ENCODE assay signal across 14 cellular contexts in genomic region chr5:134135091-134135655, GRCh38. TPM values are rescaled to one million over a fixed set of nuclear protein-coding genes. Genes with fewer than 3 reads are reported as not detected.
DNase-seq lines count a peak whose midpoint lies in the region; ATAC-seq and TF ChIP-seq lines count a peak whose summit lies in the region.
"Had no signal": no experiment of that assay in that cellular context is flagged by ENCODE, and none has a peak within 500 bp of the region (broad histone marks: within the 10 kb centered on the region; RNA-seq: fewer than 3 reads in every experiment).

No MANE protein-coding gene starts in this region.

- no peak overlapping the region for H2AFZ ChIP-seq in H9 (ENCODE audit: low read length)

- H3K23ac ChIP-seq in H9 (ENCODE audit: insufficient read length, low read depth, low read length) = no peak overlapping the region

- no peak for DNase-seq in CD4-positive, CD25-positive, alpha-beta regulatory T cell
- DNase-seq in H9 (peak; percentile 12), cortex of kidney (lab: John Stamatoyannopoulos, UW) (no peak)
- DNase-seq in naive thymus-derived CD4-positive, alpha-beta T cell = peak in 1 of 9 donors; percentile 2
- DNase-seq in stimulated activated effector memory CD8-positive, alpha-beta T cell treated with anti-CD3 and anti-CD28 coated beads, Interleukin-12 subunit alpha, Interleukin-12 subunit beta, amount 100 ng/mL, for 72 hours (ENCODE audit: low spot score in 2 of 2) = no peak
- DNase-seq: KG1, kidney, NCI-H1436, SHP77, T1000 had no signal

- H2BK15ac ChIP-seq in H9 (ENCODE audit: low read depth, low read length) = no peak overlapping the region

- peaks cover 0 to 2% (median 0%) of the 10 kb centered on the region in 7 donors for H3K9me3 Mint-ChIP-seq in CD4-positive, CD25-positive, alpha-beta regulatory T cell
- H3K9me3 Mint-ChIP-seq in H9 = no peaks in the 10 kb centered on the region
- H3K9me3 Mint-ChIP-seq in activated naive CD8-positive, alpha-beta T cell (ENCODE audit: low read depth) = no peaks in the 10 kb centered on the region
- H3K9me3 Mint-ChIP-seq in naive thymus-derived CD4-positive, alpha-beta T cell = peaks cover 0 to 2% (median 0%) of the 10 kb centered on the region in 11 donors
- no peaks in the 10 kb centered on the region for H3K9me3 Mint-ChIP-seq in stimulated activated effector memory CD8-positive, alpha-beta T cell treated with anti-CD3 and anti-CD28 coated beads, Interleukin-12 subunit alpha, Interleukin-12 subunit beta, amount 100 ng/mL, for 72 hours

- no peak overlapping the region for H4K8ac ChIP-seq in H9 (replicated peaks; ENCODE audit: insufficient read length, low read depth, low read length)

- peaks cover 3% of the 10 kb centered on the region for H3K79me1 ChIP-seq in H9 (ENCODE audit: insufficient read depth, low read depth, low read length, poor library complexity, severe bottlenecking)

- no peak overlapping the region for H2BK12ac ChIP-seq in H9 (ENCODE audit: insufficient read length, low read depth, low read length)

- H4K20me1 ChIP-seq in H9 (ENCODE audit: control insufficient read depth, insufficient read depth, insufficient read length) = no peaks in the 10 kb centered on the region

- H3K4me2 ChIP-seq in H9 (ENCODE audit: insufficient read depth, insufficient read length, low read length) = no peak overlapping the region

- no CpG with 5 or more reads among the region's 7 CpGs for WGBS in H9 (ENCODE audit: extremely low coverage, insufficient read length, low lambda C conversion rate)

- H3K23me2 ChIP-seq in H9 (ENCODE audit: insufficient read length, low read depth, low read length, poor library complexity, severe bottlenecking) = no peaks in the 10 kb centered on the region

- H3K18ac ChIP-seq in H9 (ENCODE audit: insufficient read length, low read depth, low read length) = no peak overlapping the region

- no peak overlapping the region for H2BK20ac ChIP-seq in H9 (ENCODE audit: low read depth, low read length, poor library complexity, severe bottlenecking)

- H3K9me3 ChIP-seq in CD4-positive, CD25-positive, alpha-beta regulatory T cell (ENCODE audit: control insufficient read depth in 2 of 2, low read length in 2 of 2) = no peaks in the 10 kb centered on the region
- no peaks in the 10 kb centered on the region for H3K9me3 ChIP-seq in H9 (ENCODE audit: control insufficient read depth, low read depth, low read length)
- H3K9me3 ChIP-seq in naive thymus-derived CD4-positive, alpha-beta T cell (ENCODE audit: control insufficient read depth in 2 of 3, low read length in 3 of 3) = no peaks in the 10 kb centered on the region
- H3K9me3 ChIP-seq: esophagus muscularis mucosa had no signal

- no peaks in the 10 kb centered on the region for H3K27me3 Mint-ChIP-seq in CD4-positive, CD25-positive, alpha-beta regulatory T cell
- no peaks in the 10 kb centered on the region for H3K27me3 Mint-ChIP-seq in H9 (ENCODE audit: low read depth)
- H3K27me3 Mint-ChIP-seq in activated naive CD8-positive, alpha-beta T cell = no peaks in the 10 kb centered on the region
- peaks cover 0 to 2% (median 0%) of the 10 kb centered on the region in 5 donors for H3K27me3 Mint-ChIP-seq in naive thymus-derived CD4-positive, alpha-beta T cell

- peaks cover 51% of the 10 kb centered on the region for H3K36me3 Mint-ChIP-seq in CD4-positive, CD25-positive, alpha-beta regulatory T cell
- H3K36me3 Mint-ChIP-seq in H9 (ENCODE audit: insufficient read depth in 1 of 3, low read depth in 3 of 3) = peaks cover 7 to 15% (median 13%) of the 10 kb centered on the region in 3 experiments; a peak in 6 of 7 replicates
- H3K36me3 Mint-ChIP-seq in activated naive CD8-positive, alpha-beta T cell = peaks cover 12% of the 10 kb centered on the region
- H3K36me3 Mint-ChIP-seq in naive thymus-derived CD4-positive, alpha-beta T cell = peaks cover 13 to 60% (median 40%) of the 10 kb centered on the region in 5 donors
- H3K36me3 Mint-ChIP-seq in stimulated activated effector memory CD8-positive, alpha-beta T cell treated with anti-CD3 and anti-CD28 coated beads, Interleukin-12 subunit alpha, Interleukin-12 subunit beta, amount 100 ng/mL, for 72 hours = peaks cover 53% of the 10 kb centered on the region

- POLR2A ChIA-PET in naive thymus-derived CD4-positive, alpha-beta T cell (lab: Charles Lee) = interaction anchor here (0.9 to 48.2 kb wide), 6 partner anchors 27 to 89 kb away, joined by 3 to 1333 read pairs (median 4); no protein-coding TSS in a partner anchor

- peak overlapping the region in 3 of 4 donors; percentile 55 to 62 (median 61) for H3K4me3 Mint-ChIP-seq in CD4-positive, CD25-positive, alpha-beta regulatory T cell
- no peak overlapping the region for H3K4me3 Mint-ChIP-seq in H9
- peak overlapping the region; percentile 74 for H3K4me3 Mint-ChIP-seq in activated naive CD8-positive, alpha-beta T cell
- H3K4me3 Mint-ChIP-seq in naive thymus-derived CD4-positive, alpha-beta T cell = peak overlapping the region; percentile 53 to 100 (median 78)
- H3K4me3 Mint-ChIP-seq in stimulated activated effector memory CD8-positive, alpha-beta T cell treated with anti-CD3 and anti-CD28 coated beads, Interleukin-12 subunit alpha, Interleukin-12 subunit beta, amount 100 ng/mL, for 72 hours = no peak overlapping the region

- no peak overlapping the region for H3K9ac ChIP-seq in H9 (ENCODE audit: extremely low read depth, insufficient read length, low read length)

- peak overlapping the region; percentile 86 to 98 (median 96) for H3K27ac Mint-ChIP-seq in CD4-positive, CD25-positive, alpha-beta regulatory T cell
- H3K27ac Mint-ChIP-seq in H9 = no peak overlapping the region
- peak overlapping the region; percentile 91 for H3K27ac Mint-ChIP-seq in activated naive CD8-positive, alpha-beta T cell
- peak overlapping the region; percentile 59 to 99 (median 95) for H3K27ac Mint-ChIP-seq in naive thymus-derived CD4-positive, alpha-beta T cell
- H3K27ac Mint-ChIP-seq in stimulated activated effector memory CD8-positive, alpha-beta T cell treated with anti-CD3 and anti-CD28 coated beads, Interleukin-12 subunit alpha, Interleukin-12 subunit beta, amount 100 ng/mL, for 72 hours = no peak overlapping the region

- H2BK5ac ChIP-seq in H9 (ENCODE audit: insufficient read length, low read length) = no peak overlapping the region

- peaks cover 51% of the 10 kb centered on the region for H3K36me3 ChIP-seq in CD4-positive, CD25-positive, alpha-beta regulatory T cell (ENCODE audit: control insufficient read depth, insufficient read depth, low read length)
- H3K36me3 ChIP-seq in naive thymus-derived CD4-positive, alpha-beta T cell (ENCODE audit: control insufficient read depth in 2 of 3, insufficient read depth in 3 of 3, low read length in 3 of 3) = peaks cover 23 to 91% (median 64%) of the 10 kb centered on the region in 3 experiments

- no peak overlapping the region for H3K56ac ChIP-seq in H9 (ENCODE audit: insufficient read length, low read depth, low read length)

- no peak overlapping the region for H3K14ac ChIP-seq in H9 (ENCODE audit: insufficient read depth, low read length)

- H3K4ac ChIP-seq in H9 (ENCODE audit: low read depth, low read length) = no peak overlapping the region

- no peak overlapping the region for H2BK120ac ChIP-seq in H9 (ENCODE audit: low read depth, low read length, poor library complexity, severe bottlenecking)

- H3K27ac ChIP-seq in CD4-positive, CD25-positive, alpha-beta regulatory T cell (ENCODE audit: insufficient read depth, low read length, poor library complexity, severe bottlenecking) = peak overlapping the region; percentile 93
- no peak overlapping the region for H3K27ac ChIP-seq in H9 (ENCODE audit: insufficient read length, low read depth, low read length)
- H3K27ac ChIP-seq in naive thymus-derived CD4-positive, alpha-beta T cell (ENCODE audit: low read depth, low read length) = peak overlapping the region; percentile 97
- H3K27ac ChIP-seq: esophagus muscularis mucosa had no signal

- peaks cover 18 to 98% (median 49%) of the 10 kb centered on the region in 4 donors for H3K4me1 Mint-ChIP-seq in CD4-positive, CD25-positive, alpha-beta regulatory T cell
- H3K4me1 Mint-ChIP-seq in H9 = peaks cover 12 to 16% of the 10 kb centered on the region in 2 experiments
- peaks cover 95% of the 10 kb centered on the region for H3K4me1 Mint-ChIP-seq in activated naive CD8-positive, alpha-beta T cell (ENCODE audit: low read depth)
- H3K4me1 Mint-ChIP-seq in naive thymus-derived CD4-positive, alpha-beta T cell = peaks cover 55 to 100% (median 87%) of the 10 kb centered on the region in 7 donors
- peaks cover 97% of the 10 kb centered on the region for H3K4me1 Mint-ChIP-seq in stimulated activated effector memory CD8-positive, alpha-beta T cell treated with anti-CD3 and anti-CD28 coated beads, Interleukin-12 subunit alpha, Interleukin-12 subunit beta, amount 100 ng/mL, for 72 hours

- H3K4me1 ChIP-seq in CD4-positive, CD25-positive, alpha-beta regulatory T cell (ENCODE audit: control insufficient read depth, insufficient read depth, low read length, poor library complexity, severe bottlenecking) = peaks cover 100% of the 10 kb centered on the region
- H3K4me1 ChIP-seq in H9 (ENCODE audit: insufficient read depth, low read length) = no peaks in the 10 kb centered on the region
- peaks cover 90 to 94% of the 10 kb centered on the region in 2 donors for H3K4me1 ChIP-seq in naive thymus-derived CD4-positive, alpha-beta T cell (ENCODE audit: control insufficient read depth in 2 of 2, insufficient read depth in 2 of 2, low read length in 2 of 2)

- TF ChIP-seq CTCF in H9 (conservative IDR thresholded peaks at IDR 0.05) = no peak

- no peaks in the 10 kb centered on the region; the same call in 1 of the 2 replicates for H3K79me2 ChIP-seq in H9 (ENCODE audit: insufficient read depth, low read length)

- intact Hi-C loops in naive thymus-derived CD4-positive, alpha-beta T cell (cut with micrococcal nuclease) = no loop called here

- peak overlapping the region; percentile 7 for H3K4me3 ChIP-seq in CD4-positive, CD25-positive, alpha-beta regulatory T cell (ENCODE audit: low read depth, low read length)
- H3K4me3 ChIP-seq in naive thymus-derived CD4-positive, alpha-beta T cell (ENCODE audit: low read length) = peak overlapping the region; percentile 46
- H3K4me3 ChIP-seq: esophagus muscularis mucosa had no signal

- CTCF ChIA-PET in naive thymus-derived CD4-positive, alpha-beta T cell (lab: Charles Lee) = interaction anchor here (0.6 to 28.5 kb wide), 5 partner anchors 18 to 96 kb away, joined by 3 to 394 read pairs (median 4); partner anchors contain the start of gene TCF7

- H3T11ph ChIP-seq in H9 (ENCODE audit: low read length) = no peak overlapping the region

- no peak overlapping the region for H2AK5ac ChIP-seq in H9 (ENCODE audit: insufficient read length, low read length)

- no peak for ATAC-seq in CD4-positive, CD25-positive, alpha-beta regulatory T cell (ENCODE audit: low read depth in 2 of 2)
- no peak for ATAC-seq in naive thymus-derived CD4-positive, alpha-beta T cell
- no peak for ATAC-seq in GM18520 (IDR thresholded peaks at IDR 0.05; ENCODE audit: unreplicated experiment)
- ATAC-seq in HG02852 (IDR thresholded peaks at IDR 0.05; ENCODE audit: unreplicated experiment) = no peak
- ATAC-seq in stimulated activated effector memory CD8-positive, alpha-beta T cell treated with anti-CD3 and anti-CD28 coated beads, Interleukin-12 subunit alpha, Interleukin-12 subunit beta, amount 100 ng/mL, for 72 hours = no peak

- H4K91ac ChIP-seq in H9 (ENCODE audit: insufficient read length, low read depth, low read length) = no peak overlapping the region

- H3K27me3 ChIP-seq in CD4-positive, CD25-positive, alpha-beta regulatory T cell (ENCODE audit: control insufficient read depth, insufficient read depth, low read length) = no peaks in the 10 kb centered on the region
- no peaks in the 10 kb centered on the region for H3K27me3 ChIP-seq in H9 (ENCODE audit: insufficient read depth, low read length)
- H3K27me3 ChIP-seq in naive thymus-derived CD4-positive, alpha-beta T cell (ENCODE audit: control insufficient read depth in 2 of 2, insufficient read depth in 2 of 2, low read length in 2 of 2) = no peaks in the 10 kb centered on the region
- H3K27me3 ChIP-seq: esophagus muscularis mucosa had no signal

- no peak overlapping the region for H4K5ac ChIP-seq in H9 (ENCODE audit: insufficient read length, low read depth, low read length)

RNA-seq across cellular contexts. Expression of gene TCF7, which starts 20.7 kb away (rescaled TPM):
- total RNA-seq in CD4-positive, CD25-positive, alpha-beta regulatory T cell = 234 TPM
- 100 to 1,000 TPM in 1 of 4 donors, 10 to 100 TPM in 3; 55.4 to 118 (median 79.9) TPM for polyA plus RNA-seq in CD4-positive, CD25-positive, alpha-beta regulatory T cell
- 17.2 and 18.2 TPM in 2 replicates for total RNA-seq in H9 (2021)
- 1,000 to 10,000 TPM in 2 of 5 experiments, 100 to 1,000 TPM in 3; 203 to 1,066 (median 643) TPM for total RNA-seq in naive thymus-derived CD4-positive, alpha-beta T cell
- polyA plus RNA-seq in naive thymus-derived CD4-positive, alpha-beta T cell = 100 to 1,000 TPM; 356 to 560 TPM

RNA-seq across cellular contexts. Expression of gene SKP1, which starts 41.6 kb away (rescaled TPM):
- 310 TPM for total RNA-seq in CD4-positive, CD25-positive, alpha-beta regulatory T cell
- polyA plus RNA-seq in CD4-positive, CD25-positive, alpha-beta regulatory T cell = 1,000 to 10,000 TPM; 1,181 to 1,272 (median 1,236) TPM
- total RNA-seq in H9 (2021) = 348 and 350 TPM in 2 replicates
- total RNA-seq in naive thymus-derived CD4-positive, alpha-beta T cell = 100 to 1,000 TPM; 224 to 287 (median 268) TPM
- polyA plus RNA-seq in naive thymus-derived CD4-positive, alpha-beta T cell = 1,000 to 10,000 TPM; 1,257 to 1,361 TPM

Comparison
In these comparisons a context has a peak if more than half of its experiments do, and no peak if none do; other contexts are left out.
1. H3K27ac Mint-ChIP-seq: peak in CD4-positive, CD25-positive, alpha-beta regulatory T cell (3 of 3), activated naive CD8-positive, alpha-beta T cell (single experiment) and naive thymus-derived CD4-positive, alpha-beta T cell (9 of 9); none in H9 (0 of 3) and stimulated activated effector memory CD8-positive, alpha-beta T cell treated with anti-CD3 and anti-CD28 coated beads, Interleukin-12 subunit alpha, Interleukin-12 subunit beta, amount 100 ng/mL, for 72 hours (single experiment).
2. H3K4me3 Mint-ChIP-seq: peak in CD4-positive, CD25-positive, alpha-beta regulatory T cell (3 of 4), activated naive CD8-positive, alpha-beta T cell (single experiment) and naive thymus-derived CD4-positive, alpha-beta T cell (10 of 10); none in H9 (0 of 2) and stimulated activated effector memory CD8-positive, alpha-beta T cell treated with anti-CD3 and anti-CD28 coated beads, Interleukin-12 subunit alpha, Interleukin-12 subunit beta, amount 100 ng/mL, for 72 hours (single experiment).
3. RNA of gene TCF7, which starts 20.7 kb away (total RNA-seq): 203 to 1,066 TPM in naive thymus-derived CD4-positive, alpha-beta T cell and 234 TPM in CD4-positive, CD25-positive, alpha-beta regulatory T cell (single experiment); 17.2 to 18.2 TPM in H9; every median in the first group is over 10 times any median in the second.